Comparison of ENCODE assay signal across 1 cellular context in the genomic region with DNA sequence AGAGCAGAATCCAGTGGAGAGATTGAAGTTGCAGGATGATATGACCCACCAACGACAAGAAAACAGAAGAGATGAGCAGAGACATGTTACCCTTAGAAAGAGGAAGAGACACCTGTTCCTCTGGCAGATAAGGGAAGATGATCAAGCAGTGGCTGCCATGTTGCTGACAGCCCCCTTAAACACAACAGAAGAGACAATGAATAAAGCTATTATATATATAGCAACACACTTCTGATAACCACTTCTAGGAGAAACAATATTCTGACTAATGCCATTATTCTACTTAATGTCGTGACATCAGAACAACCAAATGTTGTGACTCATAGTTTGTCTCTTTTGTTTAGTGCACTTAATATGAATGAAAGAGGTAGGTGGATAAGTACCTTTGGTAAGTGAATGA.
A peak's percentile ranks its signal among the peaks of the same experiment; 100 is the strongest.
TF ChIP-seq lines count a peak whose summit lies in the region.

No MANE protein-coding gene starts in this region.

TF ChIP-seq in HCT116, 20 proteins besides CTCF, POLR2A, EP300 and RAD21 (continued from another document):
- TF ChIP-seq, protein P1, sequence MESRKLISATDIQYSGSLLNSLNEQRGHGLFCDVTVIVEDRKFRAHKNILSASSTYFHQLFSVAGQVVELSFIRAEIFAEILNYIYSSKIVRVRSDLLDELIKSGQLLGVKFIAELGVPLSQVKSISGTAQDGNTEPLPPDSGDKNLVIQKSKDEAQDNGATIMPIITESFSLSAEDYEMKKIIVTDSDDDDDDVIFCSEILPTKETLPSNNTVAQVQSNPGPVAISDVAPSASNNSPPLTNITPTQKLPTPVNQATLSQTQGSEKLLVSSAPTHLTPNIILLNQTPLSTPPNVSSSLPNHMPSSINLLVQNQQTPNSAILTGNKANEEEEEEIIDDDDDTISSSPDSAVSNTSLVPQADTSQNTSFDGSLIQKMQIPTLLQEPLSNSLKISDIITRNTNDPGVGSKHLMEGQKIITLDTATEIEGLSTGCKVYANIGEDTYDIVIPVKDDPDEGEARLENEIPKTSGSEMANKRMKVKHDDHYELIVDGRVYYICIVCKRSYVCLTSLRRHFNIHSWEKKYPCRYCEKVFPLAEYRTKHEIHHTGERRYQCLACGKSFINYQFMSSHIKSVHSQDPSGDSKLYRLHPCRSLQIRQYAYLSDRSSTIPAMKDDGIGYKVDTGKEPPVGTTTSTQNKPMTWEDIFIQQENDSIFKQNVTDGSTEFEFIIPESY (IDR thresholded peaks at IDR 0.05; ENCODE audit: extremely low read depth, insufficient replicate concordance, low read length), result no peak
- TF ChIP-seq, protein P2, sequence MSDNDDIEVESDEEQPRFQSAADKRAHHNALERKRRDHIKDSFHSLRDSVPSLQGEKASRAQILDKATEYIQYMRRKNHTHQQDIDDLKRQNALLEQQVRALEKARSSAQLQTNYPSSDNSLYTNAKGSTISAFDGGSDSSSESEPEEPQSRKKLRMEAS (IDR thresholded peaks at IDR 0.05), result no peak
- TF ChIP-seq YY1 (IDR thresholded peaks at IDR 0.05; ENCODE audit: extremely low read depth, insufficient replicate concordance, low read depth, low read length) (no peak), CBX3 (IDR thresholded peaks at IDR 0.05; ENCODE audit: low read depth) (no peak; the same call in 1 of the 2 replicates), CEBPB (IDR thresholded peaks at IDR 0.05; ENCODE audit: low read depth) (peak; percentile 6; the same call in 1 of the 2 replicates), ELF1 (IDR thresholded peaks at IDR 0.05; ENCODE audit: borderline replicate concordance, low read depth) (no peak; the same call in 1 of the 2 replicates), FOSL1 (IDR thresholded peaks at IDR 0.05; ENCODE audit: low read depth) (peak; percentile 65)
- TF ChIP-seq, protein P3, sequence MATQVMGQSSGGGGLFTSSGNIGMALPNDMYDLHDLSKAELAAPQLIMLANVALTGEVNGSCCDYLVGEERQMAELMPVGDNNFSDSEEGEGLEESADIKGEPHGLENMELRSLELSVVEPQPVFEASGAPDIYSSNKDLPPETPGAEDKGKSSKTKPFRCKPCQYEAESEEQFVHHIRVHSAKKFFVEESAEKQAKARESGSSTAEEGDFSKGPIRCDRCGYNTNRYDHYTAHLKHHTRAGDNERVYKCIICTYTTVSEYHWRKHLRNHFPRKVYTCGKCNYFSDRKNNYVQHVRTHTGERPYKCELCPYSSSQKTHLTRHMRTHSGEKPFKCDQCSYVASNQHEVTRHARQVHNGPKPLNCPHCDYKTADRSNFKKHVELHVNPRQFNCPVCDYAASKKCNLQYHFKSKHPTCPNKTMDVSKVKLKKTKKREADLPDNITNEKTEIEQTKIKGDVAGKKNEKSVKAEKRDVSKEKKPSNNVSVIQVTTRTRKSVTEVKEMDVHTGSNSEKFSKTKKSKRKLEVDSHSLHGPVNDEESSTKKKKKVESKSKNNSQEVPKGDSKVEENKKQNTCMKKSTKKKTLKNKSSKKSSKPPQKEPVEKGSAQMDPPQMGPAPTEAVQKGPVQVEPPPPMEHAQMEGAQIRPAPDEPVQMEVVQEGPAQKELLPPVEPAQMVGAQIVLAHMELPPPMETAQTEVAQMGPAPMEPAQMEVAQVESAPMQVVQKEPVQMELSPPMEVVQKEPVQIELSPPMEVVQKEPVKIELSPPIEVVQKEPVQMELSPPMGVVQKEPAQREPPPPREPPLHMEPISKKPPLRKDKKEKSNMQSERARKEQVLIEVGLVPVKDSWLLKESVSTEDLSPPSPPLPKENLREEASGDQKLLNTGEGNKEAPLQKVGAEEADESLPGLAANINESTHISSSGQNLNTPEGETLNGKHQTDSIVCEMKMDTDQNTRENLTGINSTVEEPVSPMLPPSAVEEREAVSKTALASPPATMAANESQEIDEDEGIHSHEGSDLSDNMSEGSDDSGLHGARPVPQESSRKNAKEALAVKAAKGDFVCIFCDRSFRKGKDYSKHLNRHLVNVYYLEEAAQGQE (IDR thresholded peaks at IDR 0.05; ENCODE audit: low read depth), result no peak
